Comparison of ENCODE assay signal across 9 cellular contexts in genomic region chr11:12157241-12157661, GRCh38. TPM values are rescaled to one million over a fixed set of nuclear protein-coding genes. Genes with fewer than 3 reads are reported as not detected.
A peak's percentile ranks its signal among the peaks of the same experiment; 100 is the strongest.
DNase-seq lines count a peak whose midpoint lies in the region; ATAC-seq and TF ChIP-seq lines count a peak whose summit lies in the region.
"Had no signal": no experiment of that assay in that cellular context is flagged by ENCODE, and none has a peak within 500 bp of the region (broad histone marks: within the 10 kb centered on the region; RNA-seq: fewer than 3 reads in every experiment).

No MANE protein-coding gene starts in this region.

- no peaks in the 10 kb centered on the region for H3K27me3 ChIP-seq in cardiac muscle cell
- no peaks in the 10 kb centered on the region for H3K27me3 ChIP-seq in aorta (ENCODE audit: control insufficient read depth in 1 of 2, insufficient read depth in 2 of 2, low read length in 1 of 2)

- 4 to 14% methylated on average over 1 of the region's 1 CpG for WGBS in aorta, 2 donors

- H3K4me1 ChIP-seq in cardiac muscle cell (ENCODE audit: low read depth) = peaks cover 68% of the 10 kb centered on the region
- peaks cover 2 to 26% of the 10 kb centered on the region in 2 donors for H3K4me1 ChIP-seq in aorta (ENCODE audit: control insufficient read depth in 1 of 2, insufficient read depth in 2 of 2, low read length in 2 of 2)

- H3K4me3 ChIP-seq in cardiac muscle cell (no peak overlapping the region), aorta (ENCODE audit: low read length in 2 of 2) (no peak overlapping the region)

- peaks cover 57% of the 10 kb centered on the region for H3K36me3 Mint-ChIP-seq in activated T-helper 1 cell treated with anti-CD3 and anti-CD28 coated beads, Interleukin-12 subunit alpha, Interleukin-12 subunit beta, Interleukin-2, Interleukin-4 antibody, amounts not matched to agents 30 ng/mL and 10 ng/mL and 1 ng/mL, durations not matched to agents 14 hours and 24 hours and 36 hours (ENCODE audit: low read depth)

- peaks cover 88% of the 10 kb centered on the region for H3K4me1 Mint-ChIP-seq in activated T-helper 1 cell treated with anti-CD3 and anti-CD28 coated beads, Interleukin-12 subunit alpha, Interleukin-12 subunit beta, Interleukin-2, Interleukin-4 antibody, amounts not matched to agents 30 ng/mL and 10 ng/mL and 1 ng/mL, durations not matched to agents 14 hours and 24 hours and 36 hours (ENCODE audit: low read depth)

- H3K27me3 Mint-ChIP-seq in activated T-helper 1 cell treated with anti-CD3 and anti-CD28 coated beads, Interleukin-12 subunit alpha, Interleukin-12 subunit beta, Interleukin-2, Interleukin-4 antibody, amounts not matched to agents 30 ng/mL and 10 ng/mL and 1 ng/mL, durations not matched to agents 14 hours and 24 hours and 36 hours (ENCODE audit: insufficient read depth) = no peaks in the 10 kb centered on the region

- DNase-seq in cardiac muscle cell (ENCODE audit: low read depth in 1 of 2, low spot score in 1 of 2) (peak in 1 of 2 donors; percentile 78), Right ventricle myocardium superior (no peak), kidney tubule cell (ENCODE audit: low spot score) (peak; percentile 40), aorta (no peak), DMS79 (lab: John Stamatoyannopoulos, UW) (no peak)
- no peak for DNase-seq in activated T-helper 1 cell treated with anti-CD3 and anti-CD28 coated beads, Interleukin-12 subunit alpha, Interleukin-12 subunit beta, Interleukin-2, Interleukin-4 antibody, amounts not matched to agents 30 ng/mL and 10 ng/mL and 1 ng/mL, durations not matched to agents 14 hours and 24 hours and 36 hours (ENCODE audit: low spot score)
- DNase-seq: NCI-H774 had no signal

- peak overlapping the region; percentile 90 for H3K27ac Mint-ChIP-seq in activated T-helper 1 cell treated with anti-CD3 and anti-CD28 coated beads, Interleukin-12 subunit alpha, Interleukin-12 subunit beta, Interleukin-2, Interleukin-4 antibody, amounts not matched to agents 30 ng/mL and 10 ng/mL and 1 ng/mL, durations not matched to agents 14 hours and 24 hours and 36 hours

- H3K27ac ChIP-seq in cardiac muscle cell (peak overlapping the region; percentile 99), aorta (ENCODE audit: low read depth in 1 of 2, low read length in 2 of 2) (peak overlapping the region; percentile 98)

- peaks cover 3% of the 10 kb centered on the region for H3K36me3 ChIP-seq in cardiac muscle cell
- peaks cover 0 to 8% of the 10 kb centered on the region in 2 donors for H3K36me3 ChIP-seq in aorta (ENCODE audit: control insufficient read depth in 1 of 2, insufficient read depth in 2 of 2, low read length in 1 of 2)

- no peaks in the 10 kb centered on the region for H3K9me3 Mint-ChIP-seq in activated T-helper 1 cell treated with anti-CD3 and anti-CD28 coated beads, Interleukin-12 subunit alpha, Interleukin-12 subunit beta, Interleukin-2, Interleukin-4 antibody, amounts not matched to agents 30 ng/mL and 10 ng/mL and 1 ng/mL, durations not matched to agents 14 hours and 24 hours and 36 hours

- peak overlapping the region; percentile 48 for H3K4me3 Mint-ChIP-seq in activated T-helper 1 cell treated with anti-CD3 and anti-CD28 coated beads, Interleukin-12 subunit alpha, Interleukin-12 subunit beta, Interleukin-2, Interleukin-4 antibody, amounts not matched to agents 30 ng/mL and 10 ng/mL and 1 ng/mL, durations not matched to agents 14 hours and 24 hours and 36 hours

- no peak for TF ChIP-seq CTCF in cardiac muscle cell (IDR thresholded peaks at IDR 0.05; ENCODE audit: low read depth, low read length)

- ATAC-seq in Right ventricle myocardium superior (ENCODE audit: poor library complexity) (no peak), aorta (ENCODE audit: low FRiP score) (peak; percentile 69), HG03520 (IDR thresholded peaks at IDR 0.05; ENCODE audit: unreplicated experiment) (no peak), GM18498 (IDR thresholded peaks at IDR 0.05; ENCODE audit: unreplicated experiment) (no peak)

- intact Hi-C loops in Right ventricle myocardium superior (cut with DNase I) = no loop called here
- intact Hi-C loops in activated T-helper 1 cell treated with anti-CD3 and anti-CD28 coated beads, Interleukin-12 subunit alpha, Interleukin-12 subunit beta, Interleukin-2, Interleukin-4 antibody, amounts not matched to agents 30 ng/mL and 10 ng/mL and 1 ng/mL, durations not matched to agents 14 hours and 24 hours and 36 hours (cut with micrococcal nuclease) = loop anchor here (1.0 kb wide), 3 partner anchors 8 to 50 kb away; no protein-coding TSS in a partner anchor
- intact Hi-C loops in aorta (cut with DNase I) = no loop called here

- H3K9me3 ChIP-seq in cardiac muscle cell (ENCODE audit: low read depth) (no peaks in the 10 kb centered on the region), aorta (ENCODE audit: control insufficient read depth, low read length) (no peaks in the 10 kb centered on the region)

RNA-seq across cellular contexts. Expression of gene MICAL2, which starts 46.9 kb away (rescaled TPM):
- 123 and 178 TPM in 2 replicates for total RNA-seq in cardiac muscle cell
- polyA plus RNA-seq in cardiac muscle cell = 153 and 191 TPM in 2 replicates
- 34.8 TPM for total RNA-seq in Right ventricle myocardium superior
- 595 and 619 TPM in 2 replicates for total RNA-seq in activated T-helper 1 cell treated with anti-CD3 and anti-CD28 coated beads, Interleukin-12 subunit alpha, Interleukin-12 subunit beta, Interleukin-2, Interleukin-4 antibody, amounts not matched to agents 30 ng/mL and 10 ng/mL and 1 ng/mL, durations not matched to agents 14 hours and 24 hours and 36 hours
- 100 to 1,000 TPM; 315 to 605 TPM for total RNA-seq in aorta
- 100 to 1,000 TPM in 1 of 2 donors, 10 to 100 TPM in 1; 87.7 to 245 TPM for polyA plus RNA-seq in aorta
